1 cellular context compared by ENCODE assay signal in the genomic region with DNA sequence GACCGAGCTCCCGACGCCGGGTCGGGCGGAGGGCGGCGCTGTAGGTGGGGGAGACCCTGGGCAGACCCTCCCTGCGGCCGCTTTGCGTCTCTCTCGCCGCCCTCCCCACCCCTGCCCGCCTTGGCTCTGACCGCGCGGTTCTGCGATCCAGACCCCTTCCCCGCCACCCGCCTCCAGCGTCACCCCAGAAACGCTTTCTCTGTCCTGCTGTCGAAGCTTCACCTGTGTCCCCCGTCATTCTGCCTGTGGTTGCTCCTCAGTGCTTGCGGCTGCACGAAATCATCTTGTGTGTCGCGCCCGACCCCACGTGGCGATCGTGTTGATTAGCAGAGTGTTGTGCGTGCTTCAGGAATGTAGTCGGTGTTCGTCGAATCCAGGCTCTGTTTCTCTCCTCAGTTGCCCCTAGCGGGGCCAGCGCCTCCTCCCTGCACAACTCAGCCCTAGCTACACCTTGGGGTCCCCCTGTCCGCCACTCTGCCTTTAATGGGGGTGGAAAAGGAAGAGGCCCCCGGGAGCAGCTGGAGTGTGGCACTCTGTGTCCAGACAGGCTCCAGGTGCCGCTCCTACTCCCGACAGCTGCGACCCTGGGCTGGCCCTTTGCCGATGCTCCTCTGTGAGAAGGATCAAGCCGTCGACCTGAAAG.
TF ChIP-seq lines count a peak whose summit lies in the region.

No MANE protein-coding gene starts in this region.

TF ChIP-seq in H1, 55 proteins besides CTCF, POLR2A, EP300 and RAD21:
- TF ChIP-seq SIN3A (conservative IDR thresholded peaks at IDR 0.05 in 1 of 2, IDR thresholded peaks at IDR 0.05 in 1 of 2; ENCODE audit: low read depth in 1 of 2, low read length in 2 of 2): peak in 1 of 2 experiments; percentile 45; a peak in 1 of 4 replicates
- TF ChIP-seq HDAC2 (IDR thresholded peaks at IDR 0.05; ENCODE audit: borderline replicate concordance in 1 of 2, low read depth in 2 of 2, low read length in 2 of 2): 0 out of 4 replicates have a peak, but pooled peaks of 1 of the 2 experiments have one; percentile 14
- no peak for TF ChIP-seq SIX5 (IDR thresholded peaks at IDR 0.05; ENCODE audit: low read depth, low read length)
- no peak for TF ChIP-seq ATF2 (IDR thresholded peaks at IDR 0.05; ENCODE audit: low read length)
- no peak for TF ChIP-seq CEBPB (IDR thresholded peaks at IDR 0.05; ENCODE audit: low read depth, low read length)
- TF ChIP-seq SP4 (IDR thresholded peaks at IDR 0.05; ENCODE audit: low read length): no peak
- peak; percentile 65 for TF ChIP-seq SAP30 (IDR thresholded peaks at IDR 0.05; ENCODE audit: insufficient read depth, insufficient replicate concordance, low read length)
- 0 out of 2 replicates have a peak, but pooled peaks have one; percentile 5 for TF ChIP-seq PHF8 (conservative IDR thresholded peaks at IDR 0.05; ENCODE audit: low read depth, low read length)
- TF ChIP-seq TEAD4 (IDR thresholded peaks at IDR 0.05; ENCODE audit: low read depth, low read length): peak; percentile 58
- TF ChIP-seq MAX (IDR thresholded peaks at IDR 0.05): peak; percentile 81
